ENCODE assay signal across 8 cellular contexts in the genomic region with DNA sequence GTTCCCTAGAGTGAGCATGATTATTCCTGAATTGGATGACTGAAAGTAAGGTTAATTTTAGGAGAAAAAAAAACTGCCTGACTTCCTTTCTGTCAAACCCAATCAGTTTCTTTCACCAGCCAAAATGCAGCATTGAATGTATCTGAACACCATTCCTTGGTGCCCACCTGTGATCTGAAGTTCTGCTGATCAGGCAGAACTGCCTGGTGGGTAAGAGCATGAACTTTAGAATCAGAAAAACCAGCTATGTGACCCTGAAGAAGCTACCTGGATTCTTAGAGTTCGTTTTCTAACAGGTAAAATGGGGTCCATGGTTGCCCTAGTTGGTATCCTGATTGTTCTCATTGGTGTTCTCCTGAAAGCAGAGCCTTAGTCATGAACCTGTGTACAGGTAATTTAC.
"Had no signal": no experiment of that assay in that cellular context is flagged by ENCODE, and none has a peak within 500 bp of the region (broad histone marks: within the 10 kb centered on the region; RNA-seq: fewer than 3 reads in every experiment).

No MANE protein-coding gene starts in this region.

- H3K9ac ChIP-seq: GM23248 had no signal

- H2AFZ ChIP-seq: GM23248 had no signal

- H3K4me1 ChIP-seq: HAP-1 had no signal

- ATAC-seq: K562 had no signal

- FAIRE-seq: K562 had no signal

- DNase-seq: GOT3, H7, IMR-90, KG1 had no signal

- H3K27ac ChIP-seq: GM23248, HL-60 had no signal

- H3K9me3 ChIP-seq: HAP-1 had no signal

- H3K4me3 ChIP-seq: GM23248, HAP-1, K562 had no signal

- H3K36me3 ChIP-seq: HAP-1 had no signal
